In genomic region chr3:18730491-18730890, GRCh38 we compare ENCODE assay signal across 27 cellular contexts.
"Had no signal": no experiment of that assay in that cellular context is flagged by ENCODE, and none has a peak within 500 bp of the region (broad histone marks: within the 10 kb centered on the region; RNA-seq: fewer than 3 reads in every experiment).

No MANE protein-coding gene starts in this region.

- H3K4me2 ChIP-seq: smooth muscle cell had no signal

- H3K36me3 ChIP-seq: esophagus muscularis mucosa, heart left ventricle, left ventricle myocardium inferior, right atrium auricular region, stomach, thyroid gland, upper lobe of left lung, vagina had no signal

- H3K4me3 ChIP-seq: esophagus muscularis mucosa, heart left ventricle, left ventricle myocardium inferior, lung, mucosa of descending colon, right atrium auricular region, smooth muscle cell, stomach, thyroid gland, upper lobe of left lung, vagina had no signal

- H3K27me3 Mint-ChIP-seq: activated naive CD4-positive, alpha-beta T cell treated with anti-CD3 and anti-CD28 coated beads, Interleukin-2, amount 50 U/mL, for 24 hours; stimulated activated memory B cell treated with anti-CD40 and anti-IgM and Interleukin-4, amounts not matched to agents 10 μg/mL and 1 μg/mL and 100 μg/mL, for 72 hours; T-helper 17 cell had no signal

- H3K4me1 ChIP-seq: esophagus muscularis mucosa, foreskin keratinocyte, left ventricle myocardium inferior, right atrium auricular region, stomach, thyroid gland, vagina had no signal

- H3K36me3 Mint-ChIP-seq: stimulated activated memory B cell treated with anti-CD40 and anti-IgM and Interleukin-4, amounts not matched to agents 10 μg/mL and 1 μg/mL and 100 μg/mL, for 72 hours had no signal

- ATAC-seq: heart left ventricle; mucosa of descending colon; stimulated activated memory B cell treated with anti-CD40 and anti-IgM and Interleukin-4, amounts not matched to agents 10 μg/mL and 1 μg/mL and 100 μg/mL, for 72 hours; T-helper 17 cell had no signal

- DNase-seq: activated CD8-positive, alpha-beta memory T cell treated with anti-CD3 and anti-CD28 coated beads for 24 hours; anterior cingulate cortex; dermis blood vessel endothelial cell; effector CD4-positive, alpha-beta T cell; heart left ventricle; left ventricle myocardium inferior; mesendoderm; mucosa of descending colon; stimulated activated CD4-positive, alpha-beta T cell treated with anti-CD3 and anti-CD28 coated beads, Interleukin-1b, Interleukin-23, amount 100 ng/mL, for 48 hours; stimulated activated CD4-positive, alpha-beta T cell treated with anti-CD3 and anti-CD28 coated beads, Interleukin-4, amount 100 ng/mL, for 4 hours; stimulated activated CD8-positive, alpha-beta memory T cell treated with anti-CD3 and anti-CD28 coated beads, Interleukin-4, amount 100 ng/mL, for 48 hours; stomach; SW 1271; T-helper 17 cell; T1000; thyroid gland; upper lobe of left lung had no signal

- H3K9me3 ChIP-seq: esophagus muscularis mucosa, heart left ventricle, left ventricle myocardium inferior, mucosa of descending colon, right atrium auricular region, stomach, thyroid gland, upper lobe of left lung, vagina had no signal

- H3K27me3 ChIP-seq: esophagus muscularis mucosa, foreskin keratinocyte, heart left ventricle, right atrium auricular region, stomach, thyroid gland, upper lobe of left lung, vagina had no signal

- H3K9me3 Mint-ChIP-seq: activated T-helper 2 cell treated with anti-CD3 and anti-CD28 coated beads, Interferon-gamma antibody, Interleukin-2, Interleukin-4, amounts not matched to agents 10 μg/mL and 5 μg/mL and 100 μg/mL, durations not matched to agents 14 hours and 24 hours and 36 hours; neural crest cell; stimulated activated memory B cell treated with anti-CD40 and anti-IgM and Interleukin-4, amounts not matched to agents 10 μg/mL and 1 μg/mL and 100 μg/mL, for 72 hours had no signal

- H3K4me1 Mint-ChIP-seq: stimulated activated memory B cell treated with anti-CD40 and anti-IgM and Interleukin-4, amounts not matched to agents 10 μg/mL and 1 μg/mL and 100 μg/mL, for 72 hours had no signal

- H3K27ac ChIP-seq: esophagus muscularis mucosa, foreskin keratinocyte, left ventricle myocardium inferior, right atrium auricular region, stomach, thyroid gland, upper lobe of left lung, vagina had no signal

- H3K4me3 Mint-ChIP-seq: activated naive CD4-positive, alpha-beta T cell treated with anti-CD3 and anti-CD28 coated beads, Interleukin-2, amount 50 U/mL, for 24 hours; neural crest cell; stimulated activated memory B cell treated with anti-CD40 and anti-IgM and Interleukin-4, amounts not matched to agents 10 μg/mL and 1 μg/mL and 100 μg/mL, for 72 hours; T-helper 17 cell had no signal

- H3K27ac Mint-ChIP-seq: activated naive CD4-positive, alpha-beta T cell treated with anti-CD3 and anti-CD28 coated beads, Interleukin-2, amount 50 U/mL, for 24 hours; activated T-helper 2 cell treated with anti-CD3 and anti-CD28 coated beads, Interferon-gamma antibody, Interleukin-2, Interleukin-4, amounts not matched to agents 10 μg/mL and 5 μg/mL and 100 μg/mL, durations not matched to agents 14 hours and 24 hours and 36 hours; stimulated activated memory B cell treated with anti-CD40 and anti-IgM and Interleukin-4, amounts not matched to agents 10 μg/mL and 1 μg/mL and 100 μg/mL, for 72 hours; T-helper 17 cell had no signal
